Comparison of ENCODE assay signal across 13 cellular contexts in genomic region chr4:40282857-40283256, GRCh38. TPM values are rescaled to one million over a fixed set of nuclear protein-coding genes. Genes with fewer than 3 reads are reported as not detected.
"Had no signal": no experiment of that assay in that cellular context is flagged by ENCODE, and none has a peak within 500 bp of the region (broad histone marks: within the 10 kb centered on the region; RNA-seq: fewer than 3 reads in every experiment).

No MANE protein-coding gene starts in this region.

RNA-seq across cellular contexts. Expression of gene CHRNA9, which starts 52.3 kb away (rescaled TPM):
- total RNA-seq: activated CD4-positive, alpha-beta memory T cell treated with anti-CD3 and anti-CD28 coated beads, Interleukin-2, amount 10 ng/mL, durations not matched to agents 7 days and 5 days; foreskin keratinocyte; heart left ventricle; kidney epithelial cell; mesothelial cell of epicardium; neural crest cell; omental fat pad; pulmonary artery endothelial cell; right atrium auricular region; SJSA1; spleen; upper lobe of right lung had no signal
- polyA plus RNA-seq: heart left ventricle, immature natural killer cell had no signal
